In the genomic region with DNA sequence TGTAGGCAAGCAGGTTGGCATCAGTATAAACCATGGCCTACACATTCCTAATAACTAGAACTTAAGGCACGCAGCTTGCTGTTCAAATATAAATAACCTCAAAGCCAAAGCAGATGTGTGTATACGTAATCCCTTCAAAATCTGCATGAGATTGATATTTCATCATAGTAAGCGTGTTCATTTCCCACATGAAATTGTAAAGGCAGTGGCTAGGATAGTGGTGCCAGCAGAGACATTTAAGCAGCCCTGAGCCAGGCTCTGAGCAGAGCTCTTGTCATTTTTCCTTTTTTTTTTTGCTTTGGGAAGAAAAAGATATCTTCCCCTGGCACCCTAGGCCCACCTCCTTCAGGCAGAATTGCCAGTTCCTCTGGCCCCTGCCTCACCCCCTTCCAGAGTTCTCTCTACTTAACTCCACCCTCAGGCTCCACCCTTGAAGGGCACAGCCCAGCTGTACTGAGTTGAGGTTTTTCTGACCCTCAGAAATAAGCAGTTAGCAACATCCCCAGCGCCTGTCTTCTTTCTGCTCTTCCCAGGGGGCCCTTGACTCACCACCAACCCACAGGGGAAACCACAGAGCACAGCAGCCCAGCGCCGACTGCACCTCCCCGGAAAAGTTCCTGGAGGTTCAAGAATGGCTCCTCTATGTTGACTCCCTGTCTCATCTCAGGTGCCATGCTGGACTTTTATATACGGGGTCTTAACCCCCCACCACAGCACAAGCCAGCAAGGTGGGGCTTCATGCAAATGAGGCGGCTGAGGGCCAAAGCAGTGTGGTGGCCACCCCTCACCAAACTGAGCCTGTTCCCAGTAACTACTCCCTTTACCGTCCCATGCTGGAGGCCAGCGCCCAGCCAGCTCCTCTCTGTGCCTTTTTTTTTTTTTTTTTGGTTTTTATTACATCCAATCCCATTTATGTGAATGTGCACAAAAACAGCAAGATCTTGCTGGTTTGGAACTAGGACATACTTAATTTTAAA, we compare ENCODE assay signal across 1 cellular context.
TF ChIP-seq lines count a peak whose summit lies in the region.

No MANE protein-coding gene starts in this region.

TF ChIP-seq in WTC11, 78 proteins besides CTCF, POLR2A, EP300 and RAD21 (continued from another document):
- TF ChIP-seq, protein P1, sequence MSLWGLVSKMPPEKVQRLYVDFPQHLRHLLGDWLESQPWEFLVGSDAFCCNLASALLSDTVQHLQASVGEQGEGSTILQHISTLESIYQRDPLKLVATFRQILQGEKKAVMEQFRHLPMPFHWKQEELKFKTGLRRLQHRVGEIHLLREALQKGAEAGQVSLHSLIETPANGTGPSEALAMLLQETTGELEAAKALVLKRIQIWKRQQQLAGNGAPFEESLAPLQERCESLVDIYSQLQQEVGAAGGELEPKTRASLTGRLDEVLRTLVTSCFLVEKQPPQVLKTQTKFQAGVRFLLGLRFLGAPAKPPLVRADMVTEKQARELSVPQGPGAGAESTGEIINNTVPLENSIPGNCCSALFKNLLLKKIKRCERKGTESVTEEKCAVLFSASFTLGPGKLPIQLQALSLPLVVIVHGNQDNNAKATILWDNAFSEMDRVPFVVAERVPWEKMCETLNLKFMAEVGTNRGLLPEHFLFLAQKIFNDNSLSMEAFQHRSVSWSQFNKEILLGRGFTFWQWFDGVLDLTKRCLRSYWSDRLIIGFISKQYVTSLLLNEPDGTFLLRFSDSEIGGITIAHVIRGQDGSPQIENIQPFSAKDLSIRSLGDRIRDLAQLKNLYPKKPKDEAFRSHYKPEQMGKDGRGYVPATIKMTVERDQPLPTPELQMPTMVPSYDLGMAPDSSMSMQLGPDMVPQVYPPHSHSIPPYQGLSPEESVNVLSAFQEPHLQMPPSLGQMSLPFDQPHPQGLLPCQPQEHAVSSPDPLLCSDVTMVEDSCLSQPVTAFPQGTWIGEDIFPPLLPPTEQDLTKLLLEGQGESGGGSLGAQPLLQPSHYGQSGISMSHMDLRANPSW (CRISPR knock-in tag; conservative IDR thresholded peaks at IDR 0.05; ENCODE audit: low read depth) = no peak
- TF ChIP-seq IRF2 (CRISPR knock-in tag; IDR thresholded peaks at IDR 0.05; ENCODE audit: borderline replicate concordance, low read depth) (no peak), ZNF232 (CRISPR knock-in tag; IDR thresholded peaks at IDR 0.05) (no peak)
TF ChIP-seq in WTC11: peak in this region for 0.
